ENCODE assay signal across 1 cellular context in genomic region chr11:75105967-75106681, GRCh38.
TF ChIP-seq lines count a peak whose summit lies in the region.

No MANE protein-coding gene starts in this region.

TF ChIP-seq in H1, 55 proteins besides CTCF, POLR2A, EP300 and RAD21:
- TF ChIP-seq KDM1A (IDR thresholded peaks at IDR 0.05; ENCODE audit: borderline replicate concordance, low read length), result peak; percentile 47; the same call in 1 of the 2 replicates
